In the genomic region with DNA sequence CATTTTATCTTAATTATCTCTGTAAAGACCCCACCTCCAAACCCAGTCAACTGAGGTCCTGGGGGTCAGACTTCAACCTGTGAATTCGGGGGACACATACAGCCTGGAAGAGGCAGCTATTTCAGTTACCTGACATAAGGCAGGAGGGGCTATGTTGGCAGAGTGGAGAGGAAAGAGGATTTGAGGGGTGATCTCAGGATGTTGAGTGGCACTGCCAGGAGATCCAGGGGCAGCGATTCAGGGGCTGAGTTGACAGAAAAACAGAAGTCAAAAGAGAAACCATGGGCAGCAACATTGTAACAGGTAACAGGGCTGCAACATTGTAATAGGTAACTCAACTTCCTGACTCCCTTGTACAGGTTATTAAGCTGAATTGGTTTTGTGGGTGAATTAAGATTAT, we compare ENCODE assay signal across 25 cellular contexts.
"Had no signal": no experiment of that assay in that cellular context is flagged by ENCODE, and none has a peak within 500 bp of the region (broad histone marks: within the 10 kb centered on the region; RNA-seq: fewer than 3 reads in every experiment).

No MANE protein-coding gene starts in this region.

- H3K4me1 Mint-ChIP-seq: activated CD4-positive, alpha-beta T cell treated with anti-CD3 and anti-CD28 coated beads, Interleukin-2, amount 10 ng/mL, durations not matched to agents 7 days and 5 days; activated naive CD8-positive, alpha-beta T cell treated with anti-CD3 and anti-CD28 coated beads, Interleukin-2, amount 50 U/mL, for 24 hours; central memory CD8-positive, alpha-beta T cell had no signal

- H3K27me3 ChIP-seq: ascending aorta, body of pancreas had no signal

- H3K4me3 ChIP-seq: ascending aorta, body of pancreas, PC-9, SK-N-MC had no signal

- H3K9me3 ChIP-seq: ascending aorta, body of pancreas had no signal

- ATAC-seq: activated naive CD4-positive, alpha-beta T cell treated with anti-CD3 and anti-CD28 coated beads, Interleukin-2, amount 50 U/mL, for 72 hours; activated naive CD8-positive, alpha-beta T cell treated with anti-CD3 and anti-CD28 coated beads, Interleukin-2, amount 50 U/mL, for 24 hours; activated T-cell treated with anti-CD3 and anti-CD28 coated beads, Interleukin-2, amount 50 U/mL, for 4 hours; body of pancreas had no signal

- H3K4me3 Mint-ChIP-seq: activated CD4-positive, alpha-beta memory T cell treated with anti-CD3 and anti-CD28 coated beads for 36 hours; activated CD4-positive, alpha-beta T cell treated with anti-CD3 and anti-CD28 coated beads, Interleukin-2, amount 10 ng/mL, durations not matched to agents 7 days and 5 days; activated naive CD8-positive, alpha-beta T cell treated with anti-CD3 and anti-CD28 coated beads, Interleukin-2, amount 50 U/mL, for 24 hours; activated T-cell treated with anti-CD3 and anti-CD28 coated beads, Interleukin-2, amount 50 U/mL, for 4 hours; central memory CD8-positive, alpha-beta T cell had no signal

- H3K4me2 ChIP-seq: PC-9 had no signal

- H3K9me3 Mint-ChIP-seq: activated CD4-positive, alpha-beta memory T cell treated with anti-CD3 and anti-CD28 coated beads for 36 hours; activated naive CD8-positive, alpha-beta T cell treated with anti-CD3 and anti-CD28 coated beads, Interleukin-2, amount 50 U/mL, for 24 hours; activated T-cell treated with anti-CD3 and anti-CD28 coated beads, Interleukin-2, amount 50 U/mL, for 4 hours had no signal

- H3K36me3 ChIP-seq: ascending aorta had no signal

- H3K36me3 Mint-ChIP-seq: activated CD4-positive, alpha-beta memory T cell treated with anti-CD3 and anti-CD28 coated beads for 36 hours had no signal

- H2AFZ ChIP-seq: PC-9 had no signal

- H3K27ac ChIP-seq: ascending aorta, body of pancreas, PC-9, SK-N-MC, VCaP had no signal

- H3K4me1 ChIP-seq: ascending aorta, body of pancreas had no signal

- H3K27ac Mint-ChIP-seq: activated CD4-positive, alpha-beta memory T cell treated with anti-CD3 and anti-CD28 coated beads for 36 hours; activated CD4-positive, alpha-beta T cell treated with anti-CD3 and anti-CD28 coated beads, Interleukin-2, amount 10 ng/mL, durations not matched to agents 7 days and 5 days; activated naive CD4-positive, alpha-beta T cell treated with anti-CD3 and anti-CD28 coated beads, Interleukin-2, amount 50 U/mL, for 72 hours; activated naive CD8-positive, alpha-beta T cell treated with anti-CD3 and anti-CD28 coated beads, Interleukin-2, amount 50 U/mL, for 24 hours had no signal

- DNase-seq: activated CD4-positive, alpha-beta memory T cell treated with anti-CD3 and anti-CD28 coated beads for 36 hours; activated CD4-positive, alpha-beta T cell treated with anti-CD3 and anti-CD28 coated beads, Interleukin-2, amount 10 ng/mL, durations not matched to agents 7 days and 5 days; activated CD4-positive, CD25-positive, alpha-beta regulatory T cell; activated CD8-positive, alpha-beta memory T cell treated with anti-CD3 and anti-CD28 coated beads for 24 hours; activated effector memory CD4-positive, alpha-beta T cell treated with anti-CD3 and anti-CD28 coated beads, Interleukin-2, amount 50 U/mL, for 16 hours; activated naive CD4-positive, alpha-beta T cell treated with Interleukin-2 at 50 U/mL for 16 hours; activated naive CD8-positive, alpha-beta T cell treated with anti-CD3 and anti-CD28 coated beads, Interleukin-2, amount 50 U/mL, for 24 hours; activated T-cell treated with anti-CD3 and anti-CD28 coated beads, Interleukin-2, amount 50 U/mL, for 4 hours; amniotic stem cell; Karpas-422; MM.1S; NCI-H1105; NCI-H1436; NCI-H1694 treated with DMSO at 0.1 percent for 48 hours; NCI-H2029 treated with DMSO at 0.1 percent for 48 hours; NCI-H510A treated with DMSO at 0.1 percent for 48 hours; NCI-H69; PC-9; T-helper 1 cell had no signal
